In genomic region chr2:176206677-176207076, GRCh38 we compare ENCODE assay signal across 22 cellular contexts. TPM values are rescaled to one million over a fixed set of nuclear protein-coding genes. Genes with fewer than 3 reads are reported as not detected.
"Had no signal": no experiment of that assay in that cellular context is flagged by ENCODE, and none has a peak within 500 bp of the region (broad histone marks: within the 10 kb centered on the region; RNA-seq: fewer than 3 reads in every experiment).

No MANE protein-coding gene starts in this region.

- H3K4me1 ChIP-seq: gastrocnemius medialis, thyroid gland, upper lobe of right lung had no signal

- FAIRE-seq: islet of Langerhans, TTC549 had no signal

- H3K9me3 ChIP-seq: gastrocnemius medialis, thyroid gland, upper lobe of right lung had no signal

- H3K4me3 ChIP-seq: gastrocnemius medialis, thyroid gland, upper lobe of right lung had no signal

- H3K27ac ChIP-seq: brain microvascular endothelial cell, gastrocnemius medialis, thyroid gland, upper lobe of right lung, WERI-Rb-1 had no signal

- H3K27me3 ChIP-seq: brain microvascular endothelial cell, gastrocnemius medialis, thyroid gland had no signal

- ATAC-seq: gastrocnemius medialis, natural killer cell, upper lobe of right lung had no signal

- DNase-seq: activated CD4-positive, alpha-beta T cell treated with anti-CD3 and anti-CD28 coated beads, Interleukin-2, amount 50 U/mL, for 1 hour; activated CD4-positive, CD25-positive, alpha-beta regulatory T cell treated with anti-CD3 and anti-CD28 coated beads, Interleukin-2, amount 50 U/mL, for 72 hours; activated gamma-delta T cell treated with Interleukin-2 at 50 U/mL for 16 hours; activated T-cell treated with anti-CD3 and anti-CD28 coated beads, Interleukin-2, amount 50 U/mL, for 1 hour; aorta; brain microvascular endothelial cell; caudate nucleus; effector CD4-positive, alpha-beta T cell; gastrocnemius medialis; hypothalamus; midbrain; natural killer cell; stimulated activated CD4-positive, alpha-beta T cell treated with anti-CD3 and anti-CD28 coated beads, Interleukin-4, amount 100 ng/mL, for 24 hours; substantia nigra; thyroid gland; upper lobe of right lung; WERI-Rb-1 had no signal

RNA-seq across cellular contexts. Expression of gene HOXD1, which starts 18.2 kb away (rescaled TPM):
- total RNA-seq: liver; osteoblast; T-helper 2 cell treated with Interferon-gamma antibody and Interleukin-4, amounts not matched to agents 100 ng/mL and 5 ng/mL, for 36 hours had no signal
- polyA plus RNA-seq: liver had no signal

RNA-seq across cellular contexts. Expression of gene HOXD3, which starts 49.6 kb away (rescaled TPM):
- total RNA-seq: liver; natural killer cell; T-helper 2 cell treated with Interferon-gamma antibody and Interleukin-4, amounts not matched to agents 100 ng/mL and 5 ng/mL, for 36 hours had no signal
- polyA plus RNA-seq: liver had no signal

RNA-seq across cellular contexts. Expression of gene HOXD4, which starts 55.3 kb away (rescaled TPM):
- total RNA-seq: liver; natural killer cell; T-helper 2 cell treated with Interferon-gamma antibody and Interleukin-4, amounts not matched to agents 100 ng/mL and 5 ng/mL, for 36 hours had no signal
- polyA plus RNA-seq: liver had no signal
